17 cellular contexts compared by ENCODE assay signal in genomic region chr9:99430301-99430700, GRCh38.
A peak's percentile ranks its signal among the peaks of the same experiment; 100 is the strongest.
DNase-seq lines count a peak whose midpoint lies in the region; ATAC-seq and TF ChIP-seq lines count a peak whose summit lies in the region.
"Had no signal": no experiment of that assay in that cellular context is flagged by ENCODE, and none has a peak within 500 bp of the region (broad histone marks: within the 10 kb centered on the region; RNA-seq: fewer than 3 reads in every experiment).

No MANE protein-coding gene starts in this region.

- no peaks in the 10 kb centered on the region for H3K36me3 ChIP-seq in brain microvascular endothelial cell (replicated peaks)
- no peaks in the 10 kb centered on the region for H3K36me3 ChIP-seq in naive thymus-derived CD4-positive, alpha-beta T cell (ENCODE audit: control insufficient read depth in 2 of 3, insufficient read depth in 3 of 3, low read length in 3 of 3)
- H3K36me3 ChIP-seq: thoracic aorta had no signal

- TF ChIP-seq CTCF in brain microvascular endothelial cell (IDR thresholded peaks at IDR 0.05; ENCODE audit: low read depth, low read length, missing control alignments), result no peak

- no peak overlapping the region for H3K27ac Mint-ChIP-seq in naive thymus-derived CD4-positive, alpha-beta T cell
- H3K27ac Mint-ChIP-seq: B cell had no signal

- no peak overlapping the region for H3K4me3 Mint-ChIP-seq in naive thymus-derived CD4-positive, alpha-beta T cell
- H3K4me3 Mint-ChIP-seq: B cell had no signal

- DNase-seq in EH (ENCODE audit: low read depth), result peak; percentile 94
- peak; percentile 81 for DNase-seq in NOMO-1 treated with DMSO at 0.1 percent for 48 hours (lab: John Stamatoyannopoulos, UW; ENCODE audit: unreplicated experiment)
- peak; percentile 87 for DNase-seq in brain microvascular endothelial cell
- DNase-seq in naive thymus-derived CD4-positive, alpha-beta T cell, result no peak
- DNase-seq in DMS53 (lab: John Stamatoyannopoulos, UW), result no peak
- DNase-seq in activated CD4-positive, alpha-beta T cell treated with anti-CD3 and anti-CD28 coated beads, Interleukin-2, amount 50 U/mL, for 4 hours, result no peak
- DNase-seq: amniotic stem cell, DND-41, midbrain, NCI-H1105 treated with DMSO at 0.1 percent for 48 hours, NCI-H226 had no signal

- peak overlapping the region; percentile 43 for H3K27ac ChIP-seq in brain microvascular endothelial cell
- H3K27ac ChIP-seq in naive thymus-derived CD4-positive, alpha-beta T cell (ENCODE audit: low read depth, low read length), result no peak overlapping the region
- H3K27ac ChIP-seq: parathyroid adenoma, thoracic aorta had no signal

- no peak overlapping the region for H3K4me3 ChIP-seq in brain microvascular endothelial cell (ENCODE audit: low read depth, low read length)
- no peak overlapping the region for H3K4me3 ChIP-seq in naive thymus-derived CD4-positive, alpha-beta T cell (ENCODE audit: low read length)
- H3K4me3 ChIP-seq: thoracic aorta had no signal

- CTCF ChIA-PET in naive thymus-derived CD4-positive, alpha-beta T cell (lab: Charles Lee), result no interaction called here

- in situ Hi-C loops in brain microvascular endothelial cell (cut with HindIII; ENCODE audit: low pct_ligation_motif_present, low sequenced_read_pairs), result no loop called here

- H3K9me3 ChIP-seq in naive thymus-derived CD4-positive, alpha-beta T cell (ENCODE audit: control insufficient read depth in 2 of 3, low read length in 3 of 3), result no peaks in the 10 kb centered on the region
- H3K9me3 ChIP-seq: thoracic aorta had no signal

- POLR2A ChIA-PET in naive thymus-derived CD4-positive, alpha-beta T cell (lab: Charles Lee), result no interaction called here

- H3K36me3 Mint-ChIP-seq in naive thymus-derived CD4-positive, alpha-beta T cell, result peaks cover 0 to 4% (median 0%) of the 10 kb centered on the region in 5 donors

- H3K4me1 Mint-ChIP-seq in naive thymus-derived CD4-positive, alpha-beta T cell, result peaks cover 0 to 15% (median 0%) of the 10 kb centered on the region in 7 donors

- peaks cover 0 to 19% (median 9%) of the 10 kb centered on the region in 5 donors for H3K27me3 Mint-ChIP-seq in naive thymus-derived CD4-positive, alpha-beta T cell

- intact Hi-C loops in naive thymus-derived CD4-positive, alpha-beta T cell (cut with micrococcal nuclease), result no loop called here

- H3K9me3 Mint-ChIP-seq in naive thymus-derived CD4-positive, alpha-beta T cell, result peaks cover 0 to 4% (median 0%) of the 10 kb centered on the region in 11 donors

- no peaks in the 10 kb centered on the region for H3K4me1 ChIP-seq in naive thymus-derived CD4-positive, alpha-beta T cell (ENCODE audit: control insufficient read depth in 2 of 2, insufficient read depth in 2 of 2, low read length in 2 of 2)
- H3K4me1 ChIP-seq: parathyroid adenoma had no signal

- peak; percentile 67 for ATAC-seq in naive thymus-derived CD4-positive, alpha-beta T cell
- no peak for ATAC-seq in HG03457 (IDR thresholded peaks at IDR 0.05; ENCODE audit: unreplicated experiment)
- no peak for ATAC-seq in HG03442 (IDR thresholded peaks at IDR 0.05; ENCODE audit: unreplicated experiment)
- ATAC-seq: Panc1 had no signal

- H3K27me3 ChIP-seq in brain microvascular endothelial cell (replicated peaks), result no peaks in the 10 kb centered on the region
- no peaks in the 10 kb centered on the region for H3K27me3 ChIP-seq in naive thymus-derived CD4-positive, alpha-beta T cell (ENCODE audit: control insufficient read depth in 2 of 2, insufficient read depth in 2 of 2, low read length in 2 of 2)

Comparison
In these comparisons a context has a peak if more than half of its experiments do, and no peak if none do; other contexts are left out.
1. DNase-seq: peak in EH (single experiment), NOMO-1 treated with DMSO at 0.1 percent for 48 hours (single experiment) and brain microvascular endothelial cell (single experiment); none in naive thymus-derived CD4-positive, alpha-beta T cell (0 of 9), DMS53 (single experiment) and activated CD4-positive, alpha-beta T cell treated with anti-CD3 and anti-CD28 coated beads, Interleukin-2, amount 50 U/mL, for 4 hours (0 of 2).